In genomic region chr9:93101086-93101485, GRCh38 we compare ENCODE assay signal across 1 cellular context. TPM values are rescaled to one million over a fixed set of nuclear protein-coding genes. Genes with fewer than 3 reads are reported as not detected.
"Had no signal": no experiment of that assay in that cellular context is flagged by ENCODE, and none has a peak within 500 bp of the region (broad histone marks: within the 10 kb centered on the region; RNA-seq: fewer than 3 reads in every experiment).

No MANE protein-coding gene starts in this region.

RNA-seq across cellular contexts. Expression of gene SUSD3, which starts 42.6 kb away (rescaled TPM):
- total RNA-seq: astrocyte had no signal
